Comparison of ENCODE assay signal across 1 cellular context in genomic region chr19:53612762-53613526, GRCh38.
TF ChIP-seq lines count a peak whose summit lies in the region.

No MANE protein-coding gene starts in this region.

TF ChIP-seq in HepG2, 621 proteins besides CTCF, POLR2A, EP300 and RAD21 (continues in another document):
- TF ChIP-seq FOXP1 (IDR thresholded peaks at IDR 0.05) (no peak), FOXP1 (CRISPR knock-in tag; IDR thresholded peaks at IDR 0.05) (peak; percentile 9; the same call in 1 of the 2 replicates), SOX5 (CRISPR knock-in tag; IDR thresholded peaks at IDR 0.05; ENCODE audit: borderline replicate concordance) (peak; percentile 58; the same call in 1 of the 2 replicates), PRDM10 (CRISPR knock-in tag; IDR thresholded peaks at IDR 0.05; ENCODE audit: low read depth) (no peak), LCORL (IDR thresholded peaks at IDR 0.05) (no peak), LCORL (CRISPR knock-in tag; IDR thresholded peaks at IDR 0.05) (no peak), ATF7-NPFF (CRISPR knock-in tag; IDR thresholded peaks at IDR 0.05; ENCODE audit: low read depth) (no peak), KLF9 (CRISPR knock-in tag; IDR thresholded peaks at IDR 0.05; ENCODE audit: low read depth) (no peak), PPARG (CRISPR knock-in tag; conservative IDR thresholded peaks at IDR 0.05) (peak; percentile 60; the same call in 1 of the 2 replicates), TAF15 (IDR thresholded peaks at IDR 0.05; ENCODE audit: low read depth, low read length, poor library complexity, severe bottlenecking) (no peak), JUN (CRISPR knock-in tag; IDR thresholded peaks at IDR 0.05) (no peak), ZNF335 (CRISPR knock-in tag; IDR thresholded peaks at IDR 0.05) (no peak), ZSCAN21 (CRISPR knock-in tag; IDR thresholded peaks at IDR 0.05; ENCODE audit: borderline replicate concordance) (no peak), ZNF574 (CRISPR knock-in tag; IDR thresholded peaks at IDR 0.05) (peak; percentile 71), ZSCAN25 (CRISPR knock-in tag; IDR thresholded peaks at IDR 0.05) (no peak), CBX5 (CRISPR knock-in tag; IDR thresholded peaks at IDR 0.05; ENCODE audit: borderline replicate concordance) (no peak), BORCS8-MEF2B (CRISPR knock-in tag; IDR thresholded peaks at IDR 0.05) (no peak), GFI1 (CRISPR knock-in tag; IDR thresholded peaks at IDR 0.05; ENCODE audit: borderline replicate concordance) (peak; percentile 79), PHF20 (CRISPR knock-in tag; IDR thresholded peaks at IDR 0.05) (no peak), ZNF274 (CRISPR knock-in tag; IDR thresholded peaks at IDR 0.05) (no peak), ZNF609 (CRISPR knock-in tag; IDR thresholded peaks at IDR 0.05; ENCODE audit: borderline replicate concordance) (no peak), ARID4A (CRISPR knock-in tag; IDR thresholded peaks at IDR 0.05; ENCODE audit: borderline replicate concordance) (no peak), SAP130 (CRISPR knock-in tag; IDR thresholded peaks at IDR 0.05; ENCODE audit: low read depth) (peak; percentile 25; the same call in 1 of the 2 replicates), CENPBD1 (CRISPR knock-in tag; IDR thresholded peaks at IDR 0.05; ENCODE audit: borderline replicate concordance, low read depth) (no peak), ZFP36 (IDR thresholded peaks at IDR 0.05; ENCODE audit: borderline replicate concordance, low read depth, low read length, partially characterized antibody) (no peak), ZMAT3 (CRISPR knock-in tag; conservative IDR thresholded peaks at IDR 0.05) (no peak), MXD4 (CRISPR knock-in tag; IDR thresholded peaks at IDR 0.05) (no peak), FOXA3 (CRISPR knock-in tag; IDR thresholded peaks at IDR 0.05) (peak; percentile 47; the same call in 1 of the 2 replicates), ELF3 (CRISPR knock-in tag; IDR thresholded peaks at IDR 0.05) (peak; percentile 19; the same call in 1 of the 2 replicates), TRIM22 (IDR thresholded peaks at IDR 0.05) (no peak), PRDM4 (CRISPR knock-in tag; IDR thresholded peaks at IDR 0.05; ENCODE audit: borderline replicate concordance) (no peak), ZNF891 (CRISPR knock-in tag; IDR thresholded peaks at IDR 0.05) (no peak), MIER2 (CRISPR knock-in tag; IDR thresholded peaks at IDR 0.05) (no peak), SP1 (IDR thresholded peaks at IDR 0.05) (no peak), SP1 (CRISPR knock-in tag; IDR thresholded peaks at IDR 0.05) (no peak), RXRA (CRISPR knock-in tag; IDR thresholded peaks at IDR 0.05) (peak; percentile 58; the same call in 1 of the 2 replicates)
